ENCODE assay signal across 8 cellular contexts in genomic region chr19:52993342-52994178, GRCh38. TPM values are rescaled to one million over a fixed set of nuclear protein-coding genes. Genes with fewer than 3 reads are reported as not detected.
DNase-seq lines count a peak whose midpoint lies in the region; ATAC-seq lines count a peak whose summit lies in the region.

No MANE protein-coding gene starts in this region.

- H3K23ac ChIP-seq in mesendoderm (ENCODE audit: low read length): no peak overlapping the region

- CTCF ChIA-PET in activated CD8-positive, alpha-beta memory T cell treated with anti-CD3 and anti-CD28 coated beads, Interleukin-2, amount 10 ng/mL, durations not matched to agents 7 days and 5 days (lab: Charles Lee): interaction anchor here (0.7 to 1.3 kb wide), 6 partner anchors 16 to 289 kb away, joined by 3 to 5 read pairs (median 4); partner anchors contain the start of gene ZNF816

- no peaks in the 10 kb centered on the region for H3K9me3 ChIP-seq in effector memory CD4-positive, alpha-beta T cell (ENCODE audit: control insufficient read depth, low read length)

- no peak overlapping the region for H2AK5ac ChIP-seq in mesendoderm (ENCODE audit: low read length)

- peak overlapping the region; percentile 63 for H3K4me3 ChIP-seq in effector memory CD4-positive, alpha-beta T cell (ENCODE audit: insufficient read depth, low read depth, low read length, poor library complexity, severe bottlenecking)
- H3K4me3 ChIP-seq in mesendoderm (ENCODE audit: low read length): peak overlapping the region; percentile 59

- H3K27me3 ChIP-seq in effector memory CD4-positive, alpha-beta T cell (replicated peaks; ENCODE audit: control insufficient read depth, insufficient read depth, low read length, poor library complexity, severe bottlenecking): no peaks in the 10 kb centered on the region
- H3K27me3 ChIP-seq in mesendoderm (ENCODE audit: insufficient read depth, low read length, poor library complexity): peaks cover 2% of the 10 kb centered on the region

- H3K4me2 ChIP-seq in mesendoderm (ENCODE audit: low read length): peak overlapping the region; percentile 75

- WGBS in mesendoderm (ENCODE audit: extremely low coverage, insufficient coverage, low lambda C conversion rate): no CpG with 5 or more reads among the region's 50 CpGs

- no peaks in the 10 kb centered on the region for H3K79me1 ChIP-seq in mesendoderm (ENCODE audit: low read length)

- H3K9ac ChIP-seq in mesendoderm (ENCODE audit: low read length): peak overlapping the region; percentile 71

- H4K5ac ChIP-seq in mesendoderm (ENCODE audit: low read length): no peak overlapping the region

- no peak overlapping the region for H2BK120ac ChIP-seq in mesendoderm (ENCODE audit: low read depth, low read length)

- peak overlapping the region; percentile 82 for H3K56ac ChIP-seq in mesendoderm (ENCODE audit: low read length)

- peaks cover 7% of the 10 kb centered on the region for H3K27me3 Mint-ChIP-seq in activated CD8-positive, alpha-beta memory T cell treated with anti-CD3 and anti-CD28 coated beads, Interleukin-2, amount 10 ng/mL, durations not matched to agents 7 days and 5 days

- peaks cover 8% of the 10 kb centered on the region for H3K36me3 Mint-ChIP-seq in activated CD8-positive, alpha-beta memory T cell treated with anti-CD3 and anti-CD28 coated beads, Interleukin-2, amount 10 ng/mL, durations not matched to agents 7 days and 5 days

- H3K36me3 ChIP-seq in effector memory CD4-positive, alpha-beta T cell (ENCODE audit: control insufficient read depth, insufficient read depth, low read length): no peaks in the 10 kb centered on the region
- no peaks in the 10 kb centered on the region for H3K36me3 ChIP-seq in mesendoderm (ENCODE audit: control insufficient read depth, insufficient read depth, low read length)

- no peak overlapping the region for H3K4ac ChIP-seq in mesendoderm (ENCODE audit: low read depth, low read length)

- no peak overlapping the region for H2BK5ac ChIP-seq in mesendoderm (ENCODE audit: low read length)

- peak overlapping the region; percentile 74 for H3K4me3 Mint-ChIP-seq in activated CD8-positive, alpha-beta memory T cell treated with anti-CD3 and anti-CD28 coated beads, Interleukin-2, amount 10 ng/mL, durations not matched to agents 7 days and 5 days

- no peak overlapping the region for H3K27ac ChIP-seq in effector memory CD4-positive, alpha-beta T cell (ENCODE audit: insufficient read depth, low read length, poor library complexity, severe bottlenecking)
- H3K27ac ChIP-seq in mesendoderm (ENCODE audit: low read depth, low read length): peak overlapping the region; percentile 6

- H3K27ac Mint-ChIP-seq in activated CD8-positive, alpha-beta memory T cell treated with anti-CD3 and anti-CD28 coated beads, Interleukin-2, amount 10 ng/mL, durations not matched to agents 7 days and 5 days: no peak overlapping the region

- H4K8ac ChIP-seq in mesendoderm (ENCODE audit: low read depth, low read length): no peak overlapping the region

- H2BK15ac ChIP-seq in mesendoderm (replicated peaks; ENCODE audit: low read depth): no peak overlapping the region

- no peaks in the 10 kb centered on the region for H3K79me2 ChIP-seq in mesendoderm (ENCODE audit: control insufficient read depth, insufficient read depth, low read length)

- H3K9me3 Mint-ChIP-seq in activated CD8-positive, alpha-beta memory T cell treated with anti-CD3 and anti-CD28 coated beads, Interleukin-2, amount 10 ng/mL, durations not matched to agents 7 days and 5 days (ENCODE audit: low read depth): peaks cover 7% of the 10 kb centered on the region

- ATAC-seq in activated CD8-positive, alpha-beta memory T cell treated with anti-CD3 and anti-CD28 coated beads, Interleukin-2, amount 10 ng/mL, durations not matched to agents 7 days and 5 days: peak; percentile 97
- no peak for ATAC-seq in HG02623 (IDR thresholded peaks at IDR 0.05; ENCODE audit: unreplicated experiment)

- peak overlapping the region; percentile 36 for H3K18ac ChIP-seq in mesendoderm (ENCODE audit: low read length)

- H3K4me1 ChIP-seq in effector memory CD4-positive, alpha-beta T cell (ENCODE audit: control insufficient read depth, insufficient read depth, low read length, poor library complexity, severe bottlenecking): peaks cover 12% of the 10 kb centered on the region
- H3K4me1 ChIP-seq in mesendoderm (ENCODE audit: control insufficient read depth, low read depth, low read length): no peaks in the 10 kb centered on the region

- DNase-seq in ELF-1 (ENCODE audit: low read depth, low spot score) (peak; percentile 91), NCI-H526 (lab: John Stamatoyannopoulos, UW) (peak; percentile 87 to 94), mesendoderm (peak; percentile 94), NCI-H2107 (lab: John Stamatoyannopoulos, UW) (no peak)
- DNase-seq in activated CD8-positive, alpha-beta memory T cell treated with anti-CD3 and anti-CD28 coated beads, Interleukin-2, amount 10 ng/mL, durations not matched to agents 7 days and 5 days: peak; percentile 86
- peak; percentile 78 to 80 (median 80) for DNase-seq in effector memory CD4-positive, alpha-beta T cell
- DNase-seq in stimulated activated CD4-positive, alpha-beta T cell treated with anti-CD3 and anti-CD28 coated beads, TNF-alpha, amount 100 ng/mL, for 4 hours (ENCODE audit: low read depth in 3 of 3): peak; percentile 57 to 71 (median 57)

- H3K4me1 Mint-ChIP-seq in activated CD8-positive, alpha-beta memory T cell treated with anti-CD3 and anti-CD28 coated beads, Interleukin-2, amount 10 ng/mL, durations not matched to agents 7 days and 5 days: peaks cover 12% of the 10 kb centered on the region

RNA-seq across cellular contexts. Expression of gene ERVV-1, which starts 20.2 kb away (rescaled TPM):
- not detected for total RNA-seq in activated CD8-positive, alpha-beta memory T cell treated with anti-CD3 and anti-CD28 coated beads, Interleukin-2, amount 10 ng/mL, durations not matched to agents 7 days and 5 days
- not detected for polyA plus RNA-seq in mesendoderm (2013, experiment 1 of 2)
- not detected for polyA plus RNA-seq in mesendoderm (2013, experiment 2 of 2)

RNA-seq across cellular contexts. Expression of gene ZNF816, which starts 30.9 kb away (rescaled TPM):
- 10 to 100 TPM in 1 of 2 experiments, 1 to 10 TPM in 1; 9.8 to 13.3 TPM for total RNA-seq in activated CD8-positive, alpha-beta memory T cell treated with anti-CD3 and anti-CD28 coated beads, Interleukin-2, amount 10 ng/mL, durations not matched to agents 7 days and 5 days
- 7.2 TPM for polyA plus RNA-seq in mesendoderm (2013, experiment 1 of 2)
- 8.0 TPM for polyA plus RNA-seq in mesendoderm (2013, experiment 2 of 2)

RNA-seq across cellular contexts. Expression of gene ERVV-2, which starts 51.0 kb away (rescaled TPM):
- total RNA-seq in activated CD8-positive, alpha-beta memory T cell treated with anti-CD3 and anti-CD28 coated beads, Interleukin-2, amount 10 ng/mL, durations not matched to agents 7 days and 5 days: not detected
- 0.01 TPM for polyA plus RNA-seq in mesendoderm (2013, experiment 1 of 2)
- not detected for polyA plus RNA-seq in mesendoderm (2013, experiment 2 of 2)
